ENCODE assay signal across 8 cellular contexts in the genomic region with DNA sequence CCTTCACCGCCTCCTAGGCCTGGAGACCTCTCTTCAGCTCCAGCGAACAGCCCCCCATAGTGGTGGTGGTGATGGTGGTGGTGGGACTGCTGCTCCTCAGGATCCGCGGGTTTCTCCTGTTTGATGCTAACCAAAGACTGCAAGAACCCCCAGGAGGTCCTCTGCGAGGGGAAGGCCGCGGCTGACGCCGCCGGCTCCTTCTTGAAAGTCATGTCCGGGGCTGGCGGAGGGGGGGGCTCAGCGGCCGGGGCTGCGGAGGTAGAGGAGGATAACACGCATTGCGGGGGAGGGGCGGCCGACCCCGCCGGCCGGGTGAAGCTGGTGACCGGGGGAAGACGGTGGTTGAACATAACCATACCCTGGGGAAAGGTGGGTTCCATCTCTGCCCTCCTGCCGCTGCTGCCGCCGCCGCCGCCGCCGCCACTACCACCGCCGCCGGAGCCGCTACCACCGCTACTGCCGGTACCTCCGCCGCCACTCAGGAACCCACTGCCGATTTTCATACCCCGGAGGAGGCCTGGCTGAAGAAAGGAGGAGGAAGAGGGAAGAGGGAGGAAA. TPM values are rescaled to one million over a fixed set of nuclear protein-coding genes. Genes with fewer than 3 reads are reported as not detected.
DNase-seq lines count a peak whose midpoint lies in the region; ATAC-seq and TF ChIP-seq lines count a peak whose summit lies in the region.

No MANE protein-coding gene starts in this region.

- H3K4me3 ChIP-seq in GM12865 (ENCODE audit: low read depth, low read length) = peak overlapping the region; percentile 86
- H3K4me3 ChIP-seq in HEK293 (ENCODE audit: low read depth, low read length) = peak overlapping the region; percentile 99
- H3K4me3 ChIP-seq in Panc1 (ENCODE audit: low read depth in 2 of 2, low read length in 2 of 2) = peak overlapping the region; percentile 77 to 90
- peak overlapping the region; percentile 81 to 84 for H3K4me3 ChIP-seq in ascending aorta
- H3K4me3 ChIP-seq in iPS-20b (ENCODE audit: low read length) = peak overlapping the region; percentile 83

- DNase-seq in GM12865 (ENCODE audit: low read depth) (peak; percentile 54), Panc1 (ENCODE audit: low read depth, low spot score) (no peak), ascending aorta (ENCODE audit: low spot score in 2 of 2) (peak in 1 of 2 donors; percentile 68), SKM-1 (lab: John Stamatoyannopoulos, UW; ENCODE audit: unreplicated experiment) (no peak), NCI-H446 (lab: John Stamatoyannopoulos, UW) (no peak)
- peak; percentile 17 to 33 for DNase-seq in stimulated activated CD4-positive, alpha-beta T cell treated with anti-CD3 and anti-CD28 coated beads, Interleukin-15, amount 100 ng/mL, for 1 hour (ENCODE audit: low read depth in 1 of 2, low spot score in 1 of 2)

- POLR2A ChIA-PET in HEK293 (lab: Yijun Ruan, JAX) = interaction anchor here (1.0 kb wide), 2 partner anchors 29 to 74 kb away, joined by 3 read pairs; no protein-coding TSS in a partner anchor
- POLR2A ChIA-PET in Panc1 (lab: Charles Lee) = no interaction called here

- in situ Hi-C loops in Panc1 (cut with HindIII; ENCODE audit: low pct_unique_long_range_greater_than_20kb, low sequenced_read_pairs) = no loop called here

- H3K36me3 ChIP-seq in HEK293 (ENCODE audit: control insufficient read depth in 2 of 2, insufficient read depth in 1 of 2, low read length in 2 of 2) (peaks cover 11 to 23% of the 10 kb centered on the region in 2 experiments; a peak in 2 of 3 replicates), Panc1 (ENCODE audit: control insufficient read depth, insufficient read depth, low read length) (peaks cover 25% of the 10 kb centered on the region), ascending aorta (peaks cover 4 to 6% of the 10 kb centered on the region in 2 donors), iPS-20b (ENCODE audit: insufficient read depth, low read depth, low read length) (peaks cover 48% of the 10 kb centered on the region)

- H3K27ac ChIP-seq in HEK293 (ENCODE audit: extremely low read depth, low read depth, low read length) (peak overlapping the region; percentile 81), Panc1 (ENCODE audit: low read length) (peak overlapping the region; percentile 87), ascending aorta (peak overlapping the region; percentile 76 to 87), iPS-20b (ENCODE audit: low read length) (peak overlapping the region; percentile 72)

- H3K4me1 ChIP-seq in HEK293 (ENCODE audit: control insufficient read depth, insufficient read depth, low read length) (0 out of 2 replicates have a peak, but pooled peaks cover 7% of the 10 kb centered on the region), Panc1 (ENCODE audit: control insufficient read depth, insufficient read depth, low read length) (peaks cover 56% of the 10 kb centered on the region), ascending aorta (peaks cover 15 to 24% of the 10 kb centered on the region in 2 donors), iPS-20b (ENCODE audit: insufficient read depth, low read length) (peaks cover 35% of the 10 kb centered on the region)

- peak overlapping the region; percentile 87 for H3K9ac ChIP-seq in iPS-20b (ENCODE audit: low read depth, low read length)

- no peak for TF ChIP-seq CTCF in GM12865 (IDR thresholded peaks at IDR 0.05; ENCODE audit: insufficient read depth, low read depth, low read length, missing control alignments)
- no peak; the same call in 1 of the 2 replicates for TF ChIP-seq CTCF in HEK293 (tag by site-specific recombination; IDR thresholded peaks at IDR 0.05)
- no peak for TF ChIP-seq CTCF in Panc1 (IDR thresholded peaks at IDR 0.05)
- TF ChIP-seq CTCF in ascending aorta (IDR thresholded peaks at IDR 0.05) = no peak

- BruUV-seq in Panc1 (replicated peaks; lab: Mats Ljungman, UMichigan) = no TSS peak

- peak; percentile 20 for ATAC-seq in Panc1

- CTCF ChIA-PET in HEK293 (lab: Yijun Ruan, JAX) (interaction anchor here (0.7 kb wide), 1 partner anchor 72 kb away, joined by 3 read pairs; no protein-coding TSS in a partner anchor), Panc1 (lab: Charles Lee) (no interaction called here)

- H3K27me3 ChIP-seq in Panc1 (ENCODE audit: control insufficient read depth, insufficient read depth, low read length) = no peaks in the 10 kb centered on the region
- no peaks in the 10 kb centered on the region for H3K27me3 ChIP-seq in ascending aorta
- no peaks in the 10 kb centered on the region for H3K27me3 ChIP-seq in iPS-20b (ENCODE audit: insufficient read depth, low read length)

- H3K9me3 ChIP-seq in HEK293 (ENCODE audit: control insufficient read depth, insufficient read depth, low read depth, low read length) (no peaks in the 10 kb centered on the region), Panc1 (ENCODE audit: control insufficient read depth, insufficient read depth, low read depth, low read length) (no peaks in the 10 kb centered on the region), ascending aorta (no peaks in the 10 kb centered on the region), iPS-20b (ENCODE audit: insufficient read depth, low read depth, low read length) (no peaks in the 10 kb centered on the region)

- intact Hi-C loops in Panc1 (cut with micrococcal nuclease; ENCODE audit: unreplicated experiment) (no loop called here), ascending aorta (cut with DNase I) (no loop called here)

TF ChIP-seq in HEK293, 187 proteins besides CTCF, POLR2A, EP300 and RAD21 (continues in another document):
- TF ChIP-seq ZNF354C (tag by site-specific recombination; IDR thresholded peaks at IDR 0.05; ENCODE audit: borderline replicate concordance, low read depth) = no peak
- TF ChIP-seq ZEB2 (tag by site-specific recombination; IDR thresholded peaks at IDR 0.05) = 0 out of 2 replicates have a peak, but pooled peaks have one; percentile 12
- TF ChIP-seq ZNF629 (tag by site-specific recombination; IDR thresholded peaks at IDR 0.05) = no peak
- TF ChIP-seq, protein P1, sequence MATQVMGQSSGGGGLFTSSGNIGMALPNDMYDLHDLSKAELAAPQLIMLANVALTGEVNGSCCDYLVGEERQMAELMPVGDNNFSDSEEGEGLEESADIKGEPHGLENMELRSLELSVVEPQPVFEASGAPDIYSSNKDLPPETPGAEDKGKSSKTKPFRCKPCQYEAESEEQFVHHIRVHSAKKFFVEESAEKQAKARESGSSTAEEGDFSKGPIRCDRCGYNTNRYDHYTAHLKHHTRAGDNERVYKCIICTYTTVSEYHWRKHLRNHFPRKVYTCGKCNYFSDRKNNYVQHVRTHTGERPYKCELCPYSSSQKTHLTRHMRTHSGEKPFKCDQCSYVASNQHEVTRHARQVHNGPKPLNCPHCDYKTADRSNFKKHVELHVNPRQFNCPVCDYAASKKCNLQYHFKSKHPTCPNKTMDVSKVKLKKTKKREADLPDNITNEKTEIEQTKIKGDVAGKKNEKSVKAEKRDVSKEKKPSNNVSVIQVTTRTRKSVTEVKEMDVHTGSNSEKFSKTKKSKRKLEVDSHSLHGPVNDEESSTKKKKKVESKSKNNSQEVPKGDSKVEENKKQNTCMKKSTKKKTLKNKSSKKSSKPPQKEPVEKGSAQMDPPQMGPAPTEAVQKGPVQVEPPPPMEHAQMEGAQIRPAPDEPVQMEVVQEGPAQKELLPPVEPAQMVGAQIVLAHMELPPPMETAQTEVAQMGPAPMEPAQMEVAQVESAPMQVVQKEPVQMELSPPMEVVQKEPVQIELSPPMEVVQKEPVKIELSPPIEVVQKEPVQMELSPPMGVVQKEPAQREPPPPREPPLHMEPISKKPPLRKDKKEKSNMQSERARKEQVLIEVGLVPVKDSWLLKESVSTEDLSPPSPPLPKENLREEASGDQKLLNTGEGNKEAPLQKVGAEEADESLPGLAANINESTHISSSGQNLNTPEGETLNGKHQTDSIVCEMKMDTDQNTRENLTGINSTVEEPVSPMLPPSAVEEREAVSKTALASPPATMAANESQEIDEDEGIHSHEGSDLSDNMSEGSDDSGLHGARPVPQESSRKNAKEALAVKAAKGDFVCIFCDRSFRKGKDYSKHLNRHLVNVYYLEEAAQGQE (tag by site-specific recombination; IDR thresholded peaks at IDR 0.05) = no peak
- TF ChIP-seq ZNF280C (tag by site-specific recombination; IDR thresholded peaks at IDR 0.05) = no peak
- 0 out of 2 replicates have a peak, but pooled peaks have one; percentile 61 for TF ChIP-seq YY1 (tag by site-specific recombination; IDR thresholded peaks at IDR 0.05)
- 0 out of 2 replicates have a peak, but pooled peaks have one; percentile 40 for TF ChIP-seq GLI4 (tag by site-specific recombination; IDR thresholded peaks at IDR 0.05)
- no peak for TF ChIP-seq ZNF341 (tag by site-specific recombination; IDR thresholded peaks at IDR 0.05; ENCODE audit: low read depth)
- TF ChIP-seq ZNF248 (tag by site-specific recombination; IDR thresholded peaks at IDR 0.05) = no peak
- no peak for TF ChIP-seq ZNF626 (tag by site-specific recombination; IDR thresholded peaks at IDR 0.05)

RNA-seq across cellular contexts. Expression of gene ZNF281, which starts 0.6 kb away (rescaled TPM):
- total RNA-seq in Panc1 (2021; ENCODE audit: unreplicated experiment) (34.2 TPM), ascending aorta (3.7 TPM)
- polyA plus RNA-seq in Panc1 (2012; ENCODE audit: insufficient read length) = 18.4 TPM

Comparison
In these comparisons a context has a peak if more than half of its experiments do, and no peak if none do; other contexts are left out.
1. DNase-seq: peak in GM12865 (single experiment) and stimulated activated CD4-positive, alpha-beta T cell treated with anti-CD3 and anti-CD28 coated beads, Interleukin-15, amount 100 ng/mL, for 1 hour (2 of 2); none in Panc1 (single experiment), SKM-1 (single experiment) and NCI-H446 (0 of 2).
2. Peak in every context shown above with its lines, with median percentiles within 50 percentile points of each other: H3K4me3 ChIP-seq and H3K27ac ChIP-seq.